ENCODE assay signal across 8 cellular contexts in genomic region chr17:57875109-57876022, GRCh38. TPM values are rescaled to one million over a fixed set of nuclear protein-coding genes. Genes with fewer than 3 reads are reported as not detected.
A peak's percentile ranks its signal among the peaks of the same experiment; 100 is the strongest.
DNase-seq lines count a peak whose midpoint lies in the region; ATAC-seq and TF ChIP-seq lines count a peak whose summit lies in the region.

No MANE protein-coding gene starts in this region.

- DNase-seq in ACHN (peak; percentile 99), T1000 (lab: John Stamatoyannopoulos, UW) (peak; percentile 93), foreskin melanocyte (peak; percentile 95), osteoblast (ENCODE audit: insufficient read length, low spot score, missing footprints) (peak; percentile 96), NCI-H2081 treated with DMSO at 0.1 percent for 48 hours (lab: John Stamatoyannopoulos, UW) (no peak)
- no peak for DNase-seq in activated T-helper 2 cell treated with anti-CD3 and anti-CD28 coated beads, Interferon-gamma antibody, Interleukin-2, Interleukin-4, amounts not matched to agents 10 μg/mL and 5 μg/mL and 100 μg/mL, durations not matched to agents 14 hours and 24 hours and 36 hours (ENCODE audit: low spot score)

- H3K4me1 ChIP-seq in HUES48 (ENCODE audit: control insufficient read depth, insufficient read depth, low read length) (peaks cover 57% of the 10 kb centered on the region), osteoblast (ENCODE audit: insufficient read depth, low read length) (peaks cover 55% of the 10 kb centered on the region)

- peaks cover 13% of the 10 kb centered on the region for H3K4me1 Mint-ChIP-seq in activated T-helper 2 cell treated with anti-CD3 and anti-CD28 coated beads, Interferon-gamma antibody, Interleukin-2, Interleukin-4, amounts not matched to agents 10 μg/mL and 5 μg/mL and 100 μg/mL, durations not matched to agents 14 hours and 24 hours and 36 hours (ENCODE audit: low read depth)

- no peaks in the 10 kb centered on the region for H4K20me1 ChIP-seq in osteoblast (ENCODE audit: insufficient read depth, low read length)

- in situ Hi-C loops in ACHN (cut with HindIII; ENCODE audit: low pct_ligation_motif_present, low pct_unique_long_range_greater_than_20kb, low sequenced_read_pairs) = no loop called here

- H3K36me3 ChIP-seq in HUES48 (ENCODE audit: control insufficient read depth, insufficient read depth, low read length) (no peaks in the 10 kb centered on the region), osteoblast (ENCODE audit: insufficient read depth, low read length) (peaks cover 36% of the 10 kb centered on the region)

- H3K4me3 Mint-ChIP-seq in activated T-helper 2 cell treated with anti-CD3 and anti-CD28 coated beads, Interferon-gamma antibody, Interleukin-2, Interleukin-4, amounts not matched to agents 10 μg/mL and 5 μg/mL and 100 μg/mL, durations not matched to agents 14 hours and 24 hours and 36 hours (ENCODE audit: low read depth) = no peak overlapping the region

- no peak for ATAC-seq in GM19455 (IDR thresholded peaks at IDR 0.05; ENCODE audit: unreplicated experiment)

- H3K79me2 ChIP-seq in osteoblast (ENCODE audit: insufficient read depth, low read length) = peaks cover 5% of the 10 kb centered on the region

- TF ChIP-seq CTCF in osteoblast (IDR thresholded peaks at IDR 0.05; ENCODE audit: extremely low read depth, low read depth, low read length) = peak; percentile 67

- H3K27me3 ChIP-seq in HUES48 (ENCODE audit: control insufficient read depth, insufficient read depth, low read length) (peaks cover 45% of the 10 kb centered on the region), osteoblast (ENCODE audit: insufficient read depth, low read length) (no peaks in the 10 kb centered on the region)

- H3K4me2 ChIP-seq in osteoblast (ENCODE audit: insufficient read depth, low read length) = peak overlapping the region; percentile 57

- H3K4me3 ChIP-seq in HUES48 (ENCODE audit: low read depth, low read length) (peak overlapping the region; percentile 32), osteoblast (ENCODE audit: insufficient read depth, low read length) (peak overlapping the region; percentile 54)

- peaks cover 12% of the 10 kb centered on the region for H3K27me3 Mint-ChIP-seq in activated T-helper 2 cell treated with anti-CD3 and anti-CD28 coated beads, Interferon-gamma antibody, Interleukin-2, Interleukin-4, amounts not matched to agents 10 μg/mL and 5 μg/mL and 100 μg/mL, durations not matched to agents 14 hours and 24 hours and 36 hours (ENCODE audit: low read depth)

- no peak overlapping the region for H3K27ac Mint-ChIP-seq in activated T-helper 2 cell treated with anti-CD3 and anti-CD28 coated beads, Interferon-gamma antibody, Interleukin-2, Interleukin-4, amounts not matched to agents 10 μg/mL and 5 μg/mL and 100 μg/mL, durations not matched to agents 14 hours and 24 hours and 36 hours

- no peak overlapping the region for H2AFZ ChIP-seq in osteoblast (ENCODE audit: low read length)

- H3K9me3 ChIP-seq in HUES48 (ENCODE audit: control insufficient read depth, insufficient read depth, low read length) = no peaks in the 10 kb centered on the region
- H3K9me3 ChIP-seq in osteoblast (ENCODE audit: low read depth, low read length) = no peaks in the 10 kb centered on the region

- H3K27ac ChIP-seq in HUES48 (ENCODE audit: low read depth, low read length) (peak overlapping the region; percentile 97), osteoblast (ENCODE audit: low read depth, low read length) (peak overlapping the region; percentile 97)

- 0 out of 2 replicates have a peak overlapping the region, but pooled peaks have one; percentile 24 for H3K9ac ChIP-seq in HUES48 (ENCODE audit: low read depth, low read length)

- no peaks in the 10 kb centered on the region for H3K9me3 Mint-ChIP-seq in activated T-helper 2 cell treated with anti-CD3 and anti-CD28 coated beads, Interferon-gamma antibody, Interleukin-2, Interleukin-4, amounts not matched to agents 10 μg/mL and 5 μg/mL and 100 μg/mL, durations not matched to agents 14 hours and 24 hours and 36 hours

- intact Hi-C loops in activated T-helper 2 cell treated with anti-CD3 and anti-CD28 coated beads, Interferon-gamma antibody, Interleukin-2, Interleukin-4, amounts not matched to agents 10 μg/mL and 5 μg/mL and 100 μg/mL, durations not matched to agents 14 hours and 24 hours and 36 hours (cut with micrococcal nuclease) = no loop called here

- no peaks in the 10 kb centered on the region for H3K36me3 Mint-ChIP-seq in activated T-helper 2 cell treated with anti-CD3 and anti-CD28 coated beads, Interferon-gamma antibody, Interleukin-2, Interleukin-4, amounts not matched to agents 10 μg/mL and 5 μg/mL and 100 μg/mL, durations not matched to agents 14 hours and 24 hours and 36 hours (ENCODE audit: low read depth)

RNA-seq across cellular contexts. Expression of gene MRPS23, which starts 25.5 kb away (rescaled TPM):
- total RNA-seq in osteoblast = 17.1 and 19.9 TPM in 2 replicates
- 69.5 and 71.6 TPM in 2 replicates for total RNA-seq in activated T-helper 2 cell treated with anti-CD3 and anti-CD28 coated beads, Interferon-gamma antibody, Interleukin-2, Interleukin-4, amounts not matched to agents 10 μg/mL and 5 μg/mL and 100 μg/mL, durations not matched to agents 14 hours and 24 hours and 36 hours

Comparison
In these comparisons a context has a peak if more than half of its experiments do, and no peak if none do; other contexts are left out.
1. DNase-seq: peak in ACHN (single experiment), T1000 (single experiment), foreskin melanocyte (single experiment) and osteoblast (single experiment); none in activated T-helper 2 cell treated with anti-CD3 and anti-CD28 coated beads, Interferon-gamma antibody, Interleukin-2, Interleukin-4, amounts not matched to agents 10 μg/mL and 5 μg/mL and 100 μg/mL, durations not matched to agents 14 hours and 24 hours and 36 hours (single experiment) and NCI-H2081 treated with DMSO at 0.1 percent for 48 hours (single experiment).